In genomic region chr9:137725598-137725997, GRCh38 we compare ENCODE assay signal across 32 cellular contexts.
A peak's percentile ranks its signal among the peaks of the same experiment; 100 is the strongest.
DNase-seq lines count a peak whose midpoint lies in the region; ATAC-seq, FAIRE-seq and TF ChIP-seq lines count a peak whose summit lies in the region.
"Had no signal": no experiment of that assay in that cellular context is flagged by ENCODE, and none has a peak within 500 bp of the region (broad histone marks: within the 10 kb centered on the region; RNA-seq: fewer than 3 reads in every experiment).

No MANE protein-coding gene starts in this region.

- peak overlapping the region; percentile 34 for H3K27ac Mint-ChIP-seq in activated naive CD8-positive, alpha-beta T cell
- H3K27ac Mint-ChIP-seq in activated naive CD8-positive, alpha-beta T cell treated with anti-CD3 and anti-CD28 coated beads for 36 hours, result no peak overlapping the region
- H3K27ac Mint-ChIP-seq in WTC11, result peak overlapping the region; percentile 97
- H3K27ac Mint-ChIP-seq in stimulated activated memory B cell treated with anti-CD40 and anti-IgM and Interleukin-4, amounts not matched to agents 10 μg/mL and 1 μg/mL and 100 μg/mL, for 72 hours, result peak overlapping the region; percentile 99
- H3K27ac Mint-ChIP-seq in CD8-positive, alpha-beta memory T cell, result peak overlapping the region in 4 of 8 donors; percentile 45 to 73 (median 68)

- H3K4me1 Mint-ChIP-seq in activated naive CD8-positive, alpha-beta T cell (ENCODE audit: low read depth), result peaks cover 43% of the 10 kb centered on the region
- peaks cover 27% of the 10 kb centered on the region for H3K4me1 Mint-ChIP-seq in activated naive CD8-positive, alpha-beta T cell treated with anti-CD3 and anti-CD28 coated beads for 36 hours
- H3K4me1 Mint-ChIP-seq in WTC11, result peaks cover 30% of the 10 kb centered on the region
- H3K4me1 Mint-ChIP-seq in stimulated activated memory B cell treated with anti-CD40 and anti-IgM and Interleukin-4, amounts not matched to agents 10 μg/mL and 1 μg/mL and 100 μg/mL, for 72 hours, result peaks cover 60% of the 10 kb centered on the region
- peaks cover 55 to 76% (median 70%) of the 10 kb centered on the region in 3 donors for H3K4me1 Mint-ChIP-seq in CD8-positive, alpha-beta memory T cell

- intact Hi-C loops in kidney (cut with DNase I), result no loop called here

- ATAC-seq in WTC11 (no peak), HG03520 (IDR thresholded peaks at IDR 0.05; ENCODE audit: unreplicated experiment) (no peak)
- ATAC-seq in stimulated activated memory B cell treated with anti-CD40 and anti-IgM and Interleukin-4, amounts not matched to agents 10 μg/mL and 1 μg/mL and 100 μg/mL, for 72 hours, result no peak
- ATAC-seq: HCT116, HepG2, left ventricle myocardium superior, upper lobe of right lung had no signal

- H3K27me3 Mint-ChIP-seq in activated naive CD8-positive, alpha-beta T cell, result no peaks in the 10 kb centered on the region
- H3K27me3 Mint-ChIP-seq in activated naive CD8-positive, alpha-beta T cell treated with anti-CD3 and anti-CD28 coated beads for 36 hours, result no peaks in the 10 kb centered on the region
- H3K27me3 Mint-ChIP-seq in WTC11 (ENCODE audit: low read depth), result no peaks in the 10 kb centered on the region
- H3K27me3 Mint-ChIP-seq in stimulated activated memory B cell treated with anti-CD40 and anti-IgM and Interleukin-4, amounts not matched to agents 10 μg/mL and 1 μg/mL and 100 μg/mL, for 72 hours, result no peaks in the 10 kb centered on the region
- H3K27me3 Mint-ChIP-seq in CD8-positive, alpha-beta memory T cell, result peaks cover 0 to 2% of the 10 kb centered on the region in 2 donors

- POLR2A ChIA-PET in WTC11 (lab: Charles Lee), result no interaction called here
- POLR2A ChIA-PET in CD8-positive, alpha-beta memory T cell (lab: Charles Lee), result no interaction called here

- peaks cover 8% of the 10 kb centered on the region for H3K9me3 Mint-ChIP-seq in activated naive CD8-positive, alpha-beta T cell (ENCODE audit: low read depth)
- peaks cover 18% of the 10 kb centered on the region for H3K9me3 Mint-ChIP-seq in activated naive CD8-positive, alpha-beta T cell treated with anti-CD3 and anti-CD28 coated beads for 36 hours
- H3K9me3 Mint-ChIP-seq in WTC11, result peaks cover 6% of the 10 kb centered on the region
- H3K9me3 Mint-ChIP-seq in stimulated activated memory B cell treated with anti-CD40 and anti-IgM and Interleukin-4, amounts not matched to agents 10 μg/mL and 1 μg/mL and 100 μg/mL, for 72 hours, result peaks cover 7% of the 10 kb centered on the region
- H3K9me3 Mint-ChIP-seq in CD8-positive, alpha-beta memory T cell, result peaks cover 3 to 26% (median 20%) of the 10 kb centered on the region in 5 donors

- H3K36me3 Mint-ChIP-seq in activated naive CD8-positive, alpha-beta T cell, result peaks cover 31% of the 10 kb centered on the region
- H3K36me3 Mint-ChIP-seq in activated naive CD8-positive, alpha-beta T cell treated with anti-CD3 and anti-CD28 coated beads for 36 hours, result peaks cover 76% of the 10 kb centered on the region
- peaks cover 59% of the 10 kb centered on the region for H3K36me3 Mint-ChIP-seq in WTC11
- peaks cover 87% of the 10 kb centered on the region for H3K36me3 Mint-ChIP-seq in stimulated activated memory B cell treated with anti-CD40 and anti-IgM and Interleukin-4, amounts not matched to agents 10 μg/mL and 1 μg/mL and 100 μg/mL, for 72 hours
- H3K36me3 Mint-ChIP-seq in CD8-positive, alpha-beta memory T cell, result peaks cover 28 to 68% (median 59%) of the 10 kb centered on the region in 3 donors

- TF ChIP-seq CTCF in WTC11 (IDR thresholded peaks at IDR 0.05), result no peak
- no peak for TF ChIP-seq CTCF in kidney (IDR thresholded peaks at IDR 0.05; ENCODE audit: borderline replicate concordance, extremely low read depth, insufficient read depth)

- CTCF ChIA-PET in WTC11 (lab: Charles Lee), result interaction anchor here (1.0 kb wide), 1 partner anchor 53 kb away, joined by 3 read pairs; no protein-coding TSS in a partner anchor
- CTCF ChIA-PET in CD8-positive, alpha-beta memory T cell (lab: Charles Lee), result interaction anchor here (1.2 kb wide), 1 partner anchor 11 kb away, joined by 3 read pairs; no protein-coding TSS in a partner anchor

- no peak for FAIRE-seq in kidney (lab: Jason Lieb, UNC)
- FAIRE-seq: astrocyte, HepG2, islet of Langerhans had no signal

- H3K4me3 ChIP-seq in kidney (ENCODE audit: low read length in 2 of 2), result no peak overlapping the region
- no peak overlapping the region for H3K4me3 ChIP-seq in CD8-positive, alpha-beta memory T cell (ENCODE audit: low read length)
- H3K4me3 ChIP-seq: cardiac muscle cell, coronary artery, upper lobe of right lung had no signal

- peaks cover 15 to 16% of the 10 kb centered on the region in 2 donors for H3K36me3 ChIP-seq in kidney (ENCODE audit: control insufficient read depth in 1 of 2, insufficient read depth in 2 of 2, low read length in 2 of 2)
- H3K36me3 ChIP-seq in CD8-positive, alpha-beta memory T cell (ENCODE audit: insufficient read depth, low read length), result peaks cover 26% of the 10 kb centered on the region

- H3K4me1 ChIP-seq in kidney (ENCODE audit: control insufficient read depth in 1 of 2, insufficient read depth in 1 of 2, low read depth in 1 of 2, low read length in 2 of 2), result no peaks in the 10 kb centered on the region
- peaks cover 33% of the 10 kb centered on the region for H3K4me1 ChIP-seq in CD8-positive, alpha-beta memory T cell (ENCODE audit: insufficient read depth, low read length)

- H3K27me3 ChIP-seq in CD8-positive, alpha-beta memory T cell (ENCODE audit: insufficient read depth, low read length, poor library complexity, severe bottlenecking), result no peaks in the 10 kb centered on the region
- H3K27me3 ChIP-seq: cardiac muscle cell, upper lobe of right lung had no signal

- H3K9ac ChIP-seq in kidney (ENCODE audit: low read length in 2 of 2), result no peak overlapping the region

- no peak for DNase-seq in activated naive CD8-positive, alpha-beta T cell treated with anti-CD3 and anti-CD28 coated beads for 36 hours
- no peak for DNase-seq in WTC11 (ENCODE audit: low spot score)
- peak; percentile 17 for DNase-seq in kidney
- DNase-seq in CD8-positive, alpha-beta memory T cell, result no peak
- DNase-seq in NCI-H1694 treated with DMSO at 0.1 percent for 48 hours (lab: John Stamatoyannopoulos, UW), result no peak
- DNase-seq: activated CD4-positive, alpha-beta T cell treated with anti-CD3 and anti-CD28 coated beads, Interleukin-2, amount 50 U/mL, for 1 hour; activated CD8-positive, alpha-beta memory T cell treated with anti-CD3 and anti-CD28 coated beads, Interleukin-2, amount 50 U/mL, for 4 hours; COR-L47; effector CD8-positive, alpha-beta T cell; Karpas-422; left ventricle myocardium superior; mesendoderm; NCI-H1417; NCI-H2081; NCI-H2227 treated with DMSO at 0.1 percent for 48 hours; NCI-H526; nucleus accumbens; SHP77; stimulated activated CD4-positive, alpha-beta T cell treated with anti-CD3 and anti-CD28 coated beads, Interleukin-4, amount 100 ng/mL, for 24 hours; substantia nigra; T1000; upper lobe of right lung had no signal

- no peak overlapping the region for H3K4me3 Mint-ChIP-seq in activated naive CD8-positive, alpha-beta T cell
- H3K4me3 Mint-ChIP-seq in activated naive CD8-positive, alpha-beta T cell treated with anti-CD3 and anti-CD28 coated beads for 36 hours, result no peak overlapping the region
- H3K4me3 Mint-ChIP-seq in WTC11, result no peak overlapping the region
- no peak overlapping the region for H3K4me3 Mint-ChIP-seq in stimulated activated memory B cell treated with anti-CD40 and anti-IgM and Interleukin-4, amounts not matched to agents 10 μg/mL and 1 μg/mL and 100 μg/mL, for 72 hours
- no peak overlapping the region for H3K4me3 Mint-ChIP-seq in CD8-positive, alpha-beta memory T cell

- H3K9me3 ChIP-seq in kidney (ENCODE audit: control insufficient read depth in 1 of 2, low read length in 2 of 2), result no peaks in the 10 kb centered on the region
- H3K9me3 ChIP-seq in CD8-positive, alpha-beta memory T cell (ENCODE audit: low read length), result no peaks in the 10 kb centered on the region
- H3K9me3 ChIP-seq: upper lobe of right lung had no signal

- no peak overlapping the region for H3K27ac ChIP-seq in kidney (ENCODE audit: low read depth in 2 of 2, low read length in 2 of 2)
- H3K27ac ChIP-seq in CD8-positive, alpha-beta memory T cell (ENCODE audit: low read depth, low read length), result no peak overlapping the region
- H3K27ac ChIP-seq: cardiac muscle cell, coronary artery, upper lobe of right lung, VCaP had no signal

TF ChIP-seq in WTC11, 78 proteins besides CTCF, POLR2A, EP300 and RAD21 (continues in another document):
- no peak for TF ChIP-seq ZNF281 (CRISPR knock-in tag; IDR thresholded peaks at IDR 0.05)
- no peak for TF ChIP-seq GABPB1 (CRISPR knock-in tag; IDR thresholded peaks at IDR 0.05)
- no peak for TF ChIP-seq E2F1 (CRISPR knock-in tag; IDR thresholded peaks at IDR 0.05)
- TF ChIP-seq HMGA2 (CRISPR knock-in tag; IDR thresholded peaks at IDR 0.05), result no peak
- TF ChIP-seq FOXK1 (CRISPR knock-in tag; IDR thresholded peaks at IDR 0.05), result no peak
